ENCODE assay signal across 6 cellular contexts in the genomic region with DNA sequence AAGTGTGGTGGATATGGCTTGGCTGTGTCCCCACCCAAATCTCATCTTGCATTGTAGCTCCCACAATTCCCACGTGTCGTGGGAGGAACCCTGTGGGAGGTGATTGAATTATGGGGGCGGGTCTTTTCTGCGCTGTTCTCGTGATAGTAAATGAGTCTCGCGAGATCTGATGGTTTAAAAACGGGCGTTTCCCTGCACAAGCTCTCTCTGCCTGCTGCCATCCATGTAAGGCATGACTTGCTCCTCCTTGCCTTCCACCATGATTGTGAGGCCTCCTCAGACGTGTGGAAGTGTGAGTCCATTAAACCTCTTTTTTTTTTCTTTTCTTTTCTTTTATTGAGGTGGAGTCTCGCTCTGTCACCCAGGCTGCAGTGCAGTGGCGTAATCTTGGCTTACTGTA. TPM values are rescaled to one million over a fixed set of nuclear protein-coding genes. Genes with fewer than 3 reads are reported as not detected.
"Had no signal": no experiment of that assay in that cellular context is flagged by ENCODE, and none has a peak within 500 bp of the region (broad histone marks: within the 10 kb centered on the region; RNA-seq: fewer than 3 reads in every experiment).

No MANE protein-coding gene starts in this region.

RNA-seq across cellular contexts. Expression of gene ONECUT3, which starts 57.8 kb away (rescaled TPM):
- total RNA-seq: GM23248, GM23338, H1, H4, H7, HFFc6 had no signal
- polyA plus RNA-seq: GM23248, GM23338, H1 had no signal
